ENCODE assay signal across 1 cellular context in the genomic region with DNA sequence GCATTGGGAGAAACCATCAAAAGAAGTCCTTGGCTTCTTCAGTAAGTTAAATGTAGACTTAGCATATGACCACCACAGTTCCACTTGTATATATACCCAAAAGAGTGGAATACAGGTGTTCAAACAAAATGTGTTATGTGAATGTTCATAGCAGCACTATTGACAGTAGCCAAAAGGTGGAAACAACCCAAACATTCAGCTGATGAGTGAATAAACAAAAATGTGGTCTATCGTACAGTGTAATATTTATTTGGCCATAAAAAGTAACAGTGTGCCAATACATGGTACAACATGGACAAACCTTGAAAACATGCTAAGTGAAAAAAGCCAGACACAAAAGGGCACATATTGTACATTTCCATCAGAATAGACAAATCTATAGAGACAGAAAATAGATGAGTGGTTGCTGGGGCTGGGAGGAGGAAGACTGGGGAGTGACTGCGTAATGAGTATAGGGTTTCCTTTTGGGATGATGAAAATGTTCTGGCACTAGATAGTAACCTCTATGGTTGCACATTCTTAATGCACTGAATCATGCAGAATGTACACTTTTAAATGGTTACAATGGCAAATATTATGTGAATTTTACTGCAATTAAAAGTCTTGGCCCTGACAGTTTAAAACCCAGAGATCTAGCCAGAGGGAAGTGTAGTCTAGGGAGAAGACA.
TF ChIP-seq lines count a peak whose summit lies in the region.

No MANE protein-coding gene starts in this region.

TF ChIP-seq in SK-N-SH, 30 proteins besides CTCF, POLR2A, EP300 and RAD21 (continued from another document):
- TF ChIP-seq, protein P1, sequence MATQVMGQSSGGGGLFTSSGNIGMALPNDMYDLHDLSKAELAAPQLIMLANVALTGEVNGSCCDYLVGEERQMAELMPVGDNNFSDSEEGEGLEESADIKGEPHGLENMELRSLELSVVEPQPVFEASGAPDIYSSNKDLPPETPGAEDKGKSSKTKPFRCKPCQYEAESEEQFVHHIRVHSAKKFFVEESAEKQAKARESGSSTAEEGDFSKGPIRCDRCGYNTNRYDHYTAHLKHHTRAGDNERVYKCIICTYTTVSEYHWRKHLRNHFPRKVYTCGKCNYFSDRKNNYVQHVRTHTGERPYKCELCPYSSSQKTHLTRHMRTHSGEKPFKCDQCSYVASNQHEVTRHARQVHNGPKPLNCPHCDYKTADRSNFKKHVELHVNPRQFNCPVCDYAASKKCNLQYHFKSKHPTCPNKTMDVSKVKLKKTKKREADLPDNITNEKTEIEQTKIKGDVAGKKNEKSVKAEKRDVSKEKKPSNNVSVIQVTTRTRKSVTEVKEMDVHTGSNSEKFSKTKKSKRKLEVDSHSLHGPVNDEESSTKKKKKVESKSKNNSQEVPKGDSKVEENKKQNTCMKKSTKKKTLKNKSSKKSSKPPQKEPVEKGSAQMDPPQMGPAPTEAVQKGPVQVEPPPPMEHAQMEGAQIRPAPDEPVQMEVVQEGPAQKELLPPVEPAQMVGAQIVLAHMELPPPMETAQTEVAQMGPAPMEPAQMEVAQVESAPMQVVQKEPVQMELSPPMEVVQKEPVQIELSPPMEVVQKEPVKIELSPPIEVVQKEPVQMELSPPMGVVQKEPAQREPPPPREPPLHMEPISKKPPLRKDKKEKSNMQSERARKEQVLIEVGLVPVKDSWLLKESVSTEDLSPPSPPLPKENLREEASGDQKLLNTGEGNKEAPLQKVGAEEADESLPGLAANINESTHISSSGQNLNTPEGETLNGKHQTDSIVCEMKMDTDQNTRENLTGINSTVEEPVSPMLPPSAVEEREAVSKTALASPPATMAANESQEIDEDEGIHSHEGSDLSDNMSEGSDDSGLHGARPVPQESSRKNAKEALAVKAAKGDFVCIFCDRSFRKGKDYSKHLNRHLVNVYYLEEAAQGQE (IDR thresholded peaks at IDR 0.05; ENCODE audit: low read depth, low read length), result no peak
